ENCODE assay signal across 11 cellular contexts in genomic region chr1:55060133-55060999, GRCh38. TPM values are rescaled to one million over a fixed set of nuclear protein-coding genes. Genes with fewer than 3 reads are reported as not detected.
DNase-seq lines count a peak whose midpoint lies in the region; ATAC-seq and TF ChIP-seq lines count a peak whose summit lies in the region.
"Had no signal": no experiment of that assay in that cellular context is flagged by ENCODE, and none has a peak within 500 bp of the region (broad histone marks: within the 10 kb centered on the region; RNA-seq: fewer than 3 reads in every experiment).

No MANE protein-coding gene starts in this region.

- H3K36me3 Mint-ChIP-seq in activated T-cell treated with anti-CD3 and anti-CD28 coated beads, Interleukin-2, amount 50 U/mL, for 72 hours (ENCODE audit: insufficient read depth in 2 of 2) = no peaks in the 10 kb centered on the region
- no peaks in the 10 kb centered on the region for H3K36me3 Mint-ChIP-seq in osteocyte (ENCODE audit: unreplicated experiment)
- H3K36me3 Mint-ChIP-seq in mesothelial cell of epicardium = no peaks in the 10 kb centered on the region

- H3K4me1 Mint-ChIP-seq in activated T-cell treated with anti-CD3 and anti-CD28 coated beads, Interleukin-2, amount 50 U/mL, for 72 hours (ENCODE audit: low read depth) = peaks cover 13% of the 10 kb centered on the region
- H3K4me1 Mint-ChIP-seq in osteocyte (ENCODE audit: unreplicated experiment) (peaks cover 22% of the 10 kb centered on the region), mesothelial cell of epicardium (peaks cover 5% of the 10 kb centered on the region)

- DNase-seq in activated CD4-positive, alpha-beta T cell treated with anti-CD3 and anti-CD28 coated beads for 48 hours = peak; percentile 55
- no peak for DNase-seq in activated CD4-positive, alpha-beta T cell treated with anti-CD3 and anti-CD28 coated beads for 4 hours
- peak; percentile 19 to 37 for DNase-seq in activated T-cell treated with anti-CD3 and anti-CD28 coated beads, Interleukin-2, amount 50 U/mL, for 72 hours
- DNase-seq in osteocyte (ENCODE audit: extremely low spot score, unreplicated experiment) = peak; percentile 63
- DNase-seq in activated effector memory CD4-positive, alpha-beta T cell treated with anti-CD3 and anti-CD28 coated beads, Interleukin-2, amount 50 U/mL, for 16 hours = no peak
- DNase-seq in NCI-H187 (lab: John Stamatoyannopoulos, UW) = no peak
- no peak for DNase-seq in mesothelial cell of epicardium (ENCODE audit: low spot score in 2 of 2, unreplicated experiment in 2 of 2)
- DNase-seq: NCI-H2227 treated with DMSO at 0.1 percent for 48 hours, WERI-Rb-1 had no signal

- peak; percentile 50 for ATAC-seq in HG03432 (IDR thresholded peaks at IDR 0.05; ENCODE audit: unreplicated experiment)
- ATAC-seq in activated T-cell treated with anti-CD3 and anti-CD28 coated beads, Interleukin-2, amount 50 U/mL, for 72 hours (replicated peaks in 1 of 2) = peak; percentile 82 to 83
- ATAC-seq: Right ventricle myocardium inferior had no signal

- no peak overlapping the region for H3K4me3 Mint-ChIP-seq in activated T-cell treated with anti-CD3 and anti-CD28 coated beads, Interleukin-2, amount 50 U/mL, for 72 hours
- no peak overlapping the region for H3K4me3 Mint-ChIP-seq in osteocyte (ENCODE audit: unreplicated experiment)
- no peak overlapping the region for H3K4me3 Mint-ChIP-seq in mesothelial cell of epicardium

- TF ChIP-seq CTCF in osteocyte (IDR thresholded peaks at IDR 0.05) = no peak
- no peak for TF ChIP-seq CTCF in mesothelial cell of epicardium (IDR thresholded peaks at IDR 0.05; ENCODE audit: unreplicated experiment)

- no peak overlapping the region for H3K27ac Mint-ChIP-seq in activated T-cell treated with anti-CD3 and anti-CD28 coated beads, Interleukin-2, amount 50 U/mL, for 72 hours
- H3K27ac Mint-ChIP-seq in osteocyte (ENCODE audit: unreplicated experiment) (no peak overlapping the region), mesothelial cell of epicardium (no peak overlapping the region)

- H3K9me3 Mint-ChIP-seq in activated T-cell treated with anti-CD3 and anti-CD28 coated beads, Interleukin-2, amount 50 U/mL, for 72 hours = no peaks in the 10 kb centered on the region
- H3K9me3 Mint-ChIP-seq in osteocyte (ENCODE audit: unreplicated experiment) (no peaks in the 10 kb centered on the region), mesothelial cell of epicardium (no peaks in the 10 kb centered on the region)

- no peaks in the 10 kb centered on the region for H3K27me3 Mint-ChIP-seq in activated T-cell treated with anti-CD3 and anti-CD28 coated beads, Interleukin-2, amount 50 U/mL, for 72 hours (ENCODE audit: low read depth)
- no peaks in the 10 kb centered on the region for H3K27me3 Mint-ChIP-seq in osteocyte (ENCODE audit: unreplicated experiment)
- no peaks in the 10 kb centered on the region for H3K27me3 Mint-ChIP-seq in mesothelial cell of epicardium (ENCODE audit: low read depth)

RNA-seq across cellular contexts. Expression of gene PCSK9, which starts 21.0 kb away (rescaled TPM):
- total RNA-seq in activated T-cell treated with anti-CD3 and anti-CD28 coated beads, Interleukin-2, amount 50 U/mL, for 72 hours = not detected
- total RNA-seq in osteocyte = 2.2 and 2.3 TPM in 2 replicates
- 1.4 to 1.6 TPM (median 1.6 TPM) in 3 replicates for total RNA-seq in mesothelial cell of epicardium
- total RNA-seq: Right ventricle myocardium inferior had no signal

Comparison
In these comparisons a context has a peak if more than half of its experiments do, and no peak if none do; other contexts are left out.
1. DNase-seq: peak in activated CD4-positive, alpha-beta T cell treated with anti-CD3 and anti-CD28 coated beads for 48 hours (single experiment), activated T-cell treated with anti-CD3 and anti-CD28 coated beads, Interleukin-2, amount 50 U/mL, for 72 hours (2 of 2) and osteocyte (single experiment); none in activated CD4-positive, alpha-beta T cell treated with anti-CD3 and anti-CD28 coated beads for 4 hours (0 of 2), activated effector memory CD4-positive, alpha-beta T cell treated with anti-CD3 and anti-CD28 coated beads, Interleukin-2, amount 50 U/mL, for 16 hours (single experiment), NCI-H187 (0 of 2) and mesothelial cell of epicardium (0 of 2).